31 cellular contexts compared by ENCODE assay signal in genomic region chr12:132530851-132531250, GRCh38. TPM values are rescaled to one million over a fixed set of nuclear protein-coding genes. Genes with fewer than 3 reads are reported as not detected.
DNase-seq lines count a peak whose midpoint lies in the region; ATAC-seq and TF ChIP-seq lines count a peak whose summit lies in the region.
"Had no signal": no experiment of that assay in that cellular context is flagged by ENCODE, and none has a peak within 500 bp of the region (broad histone marks: within the 10 kb centered on the region; RNA-seq: fewer than 3 reads in every experiment).

No MANE protein-coding gene starts in this region.

- no peak overlapping the region for H2AFZ ChIP-seq in neural cell (ENCODE audit: low read depth, low read length)

- ATAC-seq in activated CD4-positive, CD25-positive, alpha-beta regulatory T cell treated with anti-CD3 and anti-CD28 coated beads, Interleukin-2, amount 50 U/mL, for 24 hours: no peak
- ATAC-seq: A549; CD8-positive, alpha-beta T cell had no signal

- H3K4me3 ChIP-seq in BLaER1 (peak overlapping the region; percentile 25; the same call in 1 of the 2 replicates), WERI-Rb-1 (ENCODE audit: low read depth, low read length) (no peak overlapping the region), neural cell (ENCODE audit: low read length) (no peak overlapping the region)
- H3K4me3 ChIP-seq in BLaER1 treated with 17β-estradiol and CSF1 and Interleukin-3, amounts not matched to agents 10 nM and 100 nM: no peak overlapping the region; a peak in 1 of 20 replicates
- H3K4me3 ChIP-seq: A549 had no signal

- H3K79me2 ChIP-seq in neural cell (replicated peaks; ENCODE audit: insufficient read depth, low read length): no peaks in the 10 kb centered on the region

- H3K9me3 ChIP-seq in BLaER1 (no peaks in the 10 kb centered on the region), WERI-Rb-1 (ENCODE audit: severe bottlenecking) (peaks cover 41% of the 10 kb centered on the region), neural cell (ENCODE audit: low read length) (no peaks in the 10 kb centered on the region)
- H3K9me3 ChIP-seq in BLaER1 treated with 17β-estradiol and CSF1 and Interleukin-3, amounts not matched to agents 10 nM and 100 nM (replicated peaks in 1 of 11): no peaks in the 10 kb centered on the region

- no peaks in the 10 kb centered on the region for H3K9me2 ChIP-seq in neural cell (ENCODE audit: insufficient read depth, low read length)

- TF ChIP-seq CTCF in WERI-Rb-1 (IDR thresholded peaks at IDR 0.05; ENCODE audit: low read depth, low read length) (no peak), neural cell (IDR thresholded peaks at IDR 0.05; ENCODE audit: poor library complexity, severe bottlenecking) (no peak)

- TF ChIP-seq EP300 in neural cell (conservative IDR thresholded peaks at IDR 0.05; ENCODE audit: poor library complexity, severe bottlenecking): no peak

- H3K36me3 ChIP-seq in BLaER1 (0 out of 2 replicates have a peak, but pooled peaks cover 4% of the 10 kb centered on the region), WERI-Rb-1 (peaks cover 17% of the 10 kb centered on the region), neural cell (ENCODE audit: insufficient read depth, low read length) (no peaks in the 10 kb centered on the region)
- peaks cover 0 to 12% (median 0%) of the 10 kb centered on the region in 11 experiments; a peak in 3 of 22 replicates for H3K36me3 ChIP-seq in BLaER1 treated with 17β-estradiol and CSF1 and Interleukin-3, amounts not matched to agents 10 nM and 100 nM
- H3K36me3 ChIP-seq: BE2C had no signal

- DNase-seq in WERI-Rb-1 (no peak), NCI-H748 (lab: John Stamatoyannopoulos, UW; ENCODE audit: unreplicated experiment) (no peak), NCI-H146 treated with DMSO at 0.1 percent for 48 hours (lab: John Stamatoyannopoulos, UW; ENCODE audit: unreplicated experiment) (no peak), KG1 (lab: John Stamatoyannopoulos, UW) (no peak)
- DNase-seq: 8988T; ACHN; AML-193; BE2C; C1 segment of cervical spinal cord; Caco-2; Calu3; CD4-positive, alpha-beta memory T cell; CD4-positive, alpha-beta T cell; CD4-positive, CD25-positive, alpha-beta regulatory T cell; CD8-positive, alpha-beta memory T cell; CD8-positive, alpha-beta T cell; COR-L47; DMS 273 treated with DMSO at 0.1 percent for 48 hours; DMS153; DMS53; DMS79; DMS79 treated with DMSO at 0.1 percent for 48 hours; DND-41; EL had no signal

- H3K4me2 ChIP-seq in BLaER1 (peak overlapping the region; percentile 81), neural cell (ENCODE audit: low read length) (no peak overlapping the region)
- H3K4me2 ChIP-seq in BLaER1 treated with 17β-estradiol and CSF1 and Interleukin-3, amounts not matched to agents 10 nM and 100 nM: peak overlapping the region in 8 of 11 experiments; percentile 52 to 94 (median 80); a peak in 17 of 22 replicates
- H3K4me2 ChIP-seq: A549 had no signal

- H3K9ac ChIP-seq in BLaER1: no peak overlapping the region
- H3K9ac ChIP-seq in BLaER1 treated with 17β-estradiol and CSF1 and Interleukin-3, amounts not matched to agents 10 nM and 100 nM: peak overlapping the region in 1 of 11 experiments; percentile 27; a peak in 1 of 22 replicates
- peak overlapping the region; percentile 1 for H3K9ac ChIP-seq in neural cell (ENCODE audit: low read length)

- H3K27me3 ChIP-seq in BLaER1 (no peaks in the 10 kb centered on the region), WERI-Rb-1 (ENCODE audit: insufficient read depth, low read depth, severe bottlenecking) (no peaks in the 10 kb centered on the region), neural cell (ENCODE audit: insufficient read depth, low read depth, low read length) (no peaks in the 10 kb centered on the region)
- H3K27me3 ChIP-seq in BLaER1 treated with 17β-estradiol and CSF1 and Interleukin-3, amounts not matched to agents 10 nM and 100 nM: peaks cover 0 to 18% (median 0%) of the 10 kb centered on the region in 11 experiments; a peak in 4 of 22 replicates
- H3K27me3 ChIP-seq: BE2C had no signal

- H4K20me1 ChIP-seq in BLaER1 (no peaks in the 10 kb centered on the region), neural cell (ENCODE audit: insufficient read depth) (no peaks in the 10 kb centered on the region)
- H4K20me1 ChIP-seq in BLaER1 treated with 17β-estradiol and CSF1 and Interleukin-3, amounts not matched to agents 10 nM and 100 nM: peaks cover 0 to 98% (median 66%) of the 10 kb centered on the region in 11 experiments; a peak in 19 of 22 replicates

- no peak for TF ChIP-seq RAD21 in neural cell (conservative IDR thresholded peaks at IDR 0.05)

- H3F3A ChIP-seq in neural cell (ENCODE audit: insufficient read depth, low read length, poor library complexity, severe bottlenecking): peaks cover 5% of the 10 kb centered on the region

- H3K27ac ChIP-seq in BLaER1 (peak overlapping the region; percentile 71), WERI-Rb-1 (peak overlapping the region; percentile 99), neural cell (ENCODE audit: low read length) (peak overlapping the region; percentile 42)
- H3K27ac ChIP-seq in BLaER1 treated with 17β-estradiol and CSF1 and Interleukin-3, amounts not matched to agents 10 nM and 100 nM: 0 out of 22 replicates have a peak overlapping the region, but pooled peaks of 2 of the 11 experiments have one; percentile 12 to 27
- H3K27ac ChIP-seq: 22Rv1, A549, C4-2B had no signal

- H3K4me1 ChIP-seq in BLaER1: peaks cover 97% of the 10 kb centered on the region
- H3K4me1 ChIP-seq in BLaER1 treated with 17β-estradiol and CSF1 and Interleukin-3, amounts not matched to agents 10 nM and 100 nM: peaks cover 39 to 99% (median 96%) of the 10 kb centered on the region in 10 experiments
- H3K4me1 ChIP-seq: A549, BE2C, Caco-2 had no signal

TF ChIP-seq in neural cell, 6 proteins besides CTCF, POLR2A, EP300 and RAD21:
- TF ChIP-seq MXI1 (conservative IDR thresholded peaks at IDR 0.05; ENCODE audit: poor library complexity, severe bottlenecking) (no peak), REST (IDR thresholded peaks at IDR 0.05; ENCODE audit: borderline replicate concordance) (no peak), POLR2AphosphoS5 (IDR thresholded peaks at IDR 0.05) (no peak), SMC3 (conservative IDR thresholded peaks at IDR 0.05; ENCODE audit: poor library complexity) (no peak), TAF1 (IDR thresholded peaks at IDR 0.05; ENCODE audit: low read depth) (no peak), EZH2 (IDR thresholded peaks at IDR 0.05; ENCODE audit: borderline replicate concordance, insufficient read depth, low read length, poor library complexity, severe bottlenecking) (no peak)
TF ChIP-seq in neural cell: peak in this region for 0.

RNA-seq across cellular contexts. Expression of gene FBRSL1, which starts 40.9 kb away (rescaled TPM):
- 11.9 and 37.0 TPM in 2 replicates for polyA plus RNA-seq in neural cell
- polyA minus RNA-seq in neural cell: 19.3 and 23.6 TPM in 2 replicates
